1 cellular context compared by ENCODE assay signal in the genomic region with DNA sequence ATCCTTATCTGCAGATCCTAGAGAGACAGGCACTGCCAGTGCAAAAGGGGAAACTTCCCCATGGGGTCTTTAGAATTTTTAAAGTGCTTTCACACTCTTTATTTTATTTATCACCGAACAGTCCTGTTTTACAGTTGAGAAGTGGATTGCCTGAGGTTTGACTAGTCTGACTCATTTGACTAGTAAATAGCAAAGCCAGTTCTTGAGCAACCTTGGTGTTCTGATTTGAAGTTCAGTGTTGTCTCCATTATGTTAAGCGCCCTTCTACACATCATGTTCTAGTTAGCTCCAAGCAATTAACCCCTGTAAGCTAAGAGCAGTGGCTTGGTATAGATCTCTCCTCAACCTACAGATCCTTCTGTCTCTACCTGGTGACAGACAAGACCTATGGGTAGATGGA.
TF ChIP-seq lines count a peak whose summit lies in the region.

No MANE protein-coding gene starts in this region.

TF ChIP-seq in SK-N-SH, 30 proteins besides CTCF, POLR2A, EP300 and RAD21 (continued from another document):
- TF ChIP-seq, protein P1, sequence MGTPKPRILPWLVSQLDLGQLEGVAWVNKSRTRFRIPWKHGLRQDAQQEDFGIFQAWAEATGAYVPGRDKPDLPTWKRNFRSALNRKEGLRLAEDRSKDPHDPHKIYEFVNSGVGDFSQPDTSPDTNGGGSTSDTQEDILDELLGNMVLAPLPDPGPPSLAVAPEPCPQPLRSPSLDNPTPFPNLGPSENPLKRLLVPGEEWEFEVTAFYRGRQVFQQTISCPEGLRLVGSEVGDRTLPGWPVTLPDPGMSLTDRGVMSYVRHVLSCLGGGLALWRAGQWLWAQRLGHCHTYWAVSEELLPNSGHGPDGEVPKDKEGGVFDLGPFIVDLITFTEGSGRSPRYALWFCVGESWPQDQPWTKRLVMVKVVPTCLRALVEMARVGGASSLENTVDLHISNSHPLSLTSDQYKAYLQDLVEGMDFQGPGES (IDR thresholded peaks at IDR 0.05; ENCODE audit: low read depth, low read length): no peak
